In genomic region chr3:56776551-56776950, GRCh38 we compare ENCODE assay signal across 15 cellular contexts. TPM values are rescaled to one million over a fixed set of nuclear protein-coding genes. Genes with fewer than 3 reads are reported as not detected.
DNase-seq lines count a peak whose midpoint lies in the region; ATAC-seq and TF ChIP-seq lines count a peak whose summit lies in the region.
"Had no signal": no experiment of that assay in that cellular context is flagged by ENCODE, and none has a peak within 500 bp of the region (broad histone marks: within the 10 kb centered on the region; RNA-seq: fewer than 3 reads in every experiment).

No MANE protein-coding gene starts in this region.

- intact Hi-C loops in stomach (cut with DNase I; ENCODE audit: low total_unique reads), result no loop called here

- H3K4me1 ChIP-seq in stomach, result peaks cover 17 to 45% (median 37%) of the 10 kb centered on the region in 4 donors

- H3K4me3 Mint-ChIP-seq in activated T-cell treated with anti-CD3 and anti-CD28 coated beads, Interleukin-2, amount 50 U/mL, for 72 hours, result peak overlapping the region in 1 of 2 donors; percentile 70
- peak overlapping the region; percentile 35 for H3K4me3 Mint-ChIP-seq in activated naive CD8-positive, alpha-beta T cell treated with anti-CD3 and anti-CD28 coated beads, Interleukin-2, amount 10 ng/mL, durations not matched to agents 7 days and 5 days
- no peak overlapping the region for H3K4me3 Mint-ChIP-seq in mesothelial cell of epicardium
- H3K4me3 Mint-ChIP-seq: endodermal cell had no signal

- 41 to 64% (median 55%) methylated on average over 3 of the region's 3 CpGs for WGBS in stomach, 5 donors

- DNase-seq in activated T-cell treated with anti-CD3 and anti-CD28 coated beads, Interleukin-2, amount 50 U/mL, for 72 hours, result no peak
- DNase-seq in activated T-cell treated with anti-CD3 and anti-CD28 coated beads for 4 hours (no peak), mesothelial cell of epicardium (ENCODE audit: low spot score in 2 of 2, unreplicated experiment in 2 of 2) (no peak), stomach (no peak), NCI-H2081 (lab: John Stamatoyannopoulos, UW) (no peak)
- DNase-seq in activated naive CD8-positive, alpha-beta T cell treated with anti-CD3 and anti-CD28 coated beads, Interleukin-2, amount 10 ng/mL, durations not matched to agents 7 days and 5 days, result no peak
- DNase-seq: ACHN; activated CD4-positive, CD25-positive, alpha-beta regulatory T cell; activated T-cell treated with anti-CD3 and anti-CD28 coated beads, Interleukin-2, amount 50 U/mL, for 1 hour; endodermal cell; NCI-H1694 treated with DMSO at 0.1 percent for 48 hours; NCI-H526 treated with DMSO at 0.1 percent for 48 hours; PC-9 had no signal

- H3K27me3 ChIP-seq in stomach, result no peaks in the 10 kb centered on the region

- peaks cover 0 to 15% of the 10 kb centered on the region in 2 donors for H3K36me3 Mint-ChIP-seq in activated T-cell treated with anti-CD3 and anti-CD28 coated beads, Interleukin-2, amount 50 U/mL, for 72 hours (ENCODE audit: insufficient read depth in 2 of 2)
- H3K36me3 Mint-ChIP-seq in activated naive CD8-positive, alpha-beta T cell treated with anti-CD3 and anti-CD28 coated beads, Interleukin-2, amount 10 ng/mL, durations not matched to agents 7 days and 5 days, result peaks cover 54% of the 10 kb centered on the region
- peaks cover 14% of the 10 kb centered on the region for H3K36me3 Mint-ChIP-seq in mesothelial cell of epicardium

- no peaks in the 10 kb centered on the region for H3K9me3 ChIP-seq in stomach

- peak overlapping the region; percentile 84 for H3K27ac Mint-ChIP-seq in activated T-cell treated with anti-CD3 and anti-CD28 coated beads, Interleukin-2, amount 50 U/mL, for 72 hours
- H3K27ac Mint-ChIP-seq in activated naive CD8-positive, alpha-beta T cell treated with anti-CD3 and anti-CD28 coated beads, Interleukin-2, amount 10 ng/mL, durations not matched to agents 7 days and 5 days, result peak overlapping the region; percentile 53
- peak overlapping the region; percentile 82 for H3K27ac Mint-ChIP-seq in mesothelial cell of epicardium
- H3K27ac Mint-ChIP-seq: endodermal cell had no signal

- no peak for TF ChIP-seq POLR2A in stomach (IDR thresholded peaks at IDR 0.05)

- H3K4me3 ChIP-seq in stomach, result no peak overlapping the region
- H3K4me3 ChIP-seq: PC-9 had no signal

- H3K27ac ChIP-seq in stomach, result peak overlapping the region in 3 of 5 donors; percentile 18 to 75 (median 69)
- H3K27ac ChIP-seq: PC-9 had no signal

- POLR2A ChIA-PET in activated naive CD8-positive, alpha-beta T cell treated with anti-CD3 and anti-CD28 coated beads, Interleukin-2, amount 10 ng/mL, durations not matched to agents 7 days and 5 days (lab: Charles Lee), result interaction anchor here (1.1 to 1.8 kb wide), 5 partner anchors 12 to 71 kb away, joined by 3 to 7 read pairs (median 5); no protein-coding TSS in a partner anchor

- H3K4me1 Mint-ChIP-seq in activated T-cell treated with anti-CD3 and anti-CD28 coated beads, Interleukin-2, amount 50 U/mL, for 72 hours (ENCODE audit: low read depth), result peaks cover 92% of the 10 kb centered on the region
- H3K4me1 Mint-ChIP-seq in activated naive CD8-positive, alpha-beta T cell treated with anti-CD3 and anti-CD28 coated beads, Interleukin-2, amount 10 ng/mL, durations not matched to agents 7 days and 5 days, result peaks cover 68% of the 10 kb centered on the region
- H3K4me1 Mint-ChIP-seq in mesothelial cell of epicardium, result peaks cover 40% of the 10 kb centered on the region

- no peak for ATAC-seq in activated T-cell treated with anti-CD3 and anti-CD28 coated beads, Interleukin-2, amount 50 U/mL, for 72 hours (replicated peaks in 1 of 2)
- no peak for ATAC-seq in activated naive CD8-positive, alpha-beta T cell treated with anti-CD3 and anti-CD28 coated beads, Interleukin-2, amount 10 ng/mL, durations not matched to agents 7 days and 5 days (ENCODE audit: low read depth)
- no peak for ATAC-seq in GM21786 (IDR thresholded peaks at IDR 0.05; ENCODE audit: unreplicated experiment)
- no peak for ATAC-seq in activated CD4-positive, CD25-positive, alpha-beta regulatory T cell treated with anti-CD3 and anti-CD28 coated beads, Interleukin-2, amount 50 U/mL, for 24 hours

- TF ChIP-seq CTCF in mesothelial cell of epicardium (IDR thresholded peaks at IDR 0.05; ENCODE audit: unreplicated experiment) (no peak), stomach (IDR thresholded peaks at IDR 0.05) (no peak)

- H3K9me3 Mint-ChIP-seq in activated T-cell treated with anti-CD3 and anti-CD28 coated beads, Interleukin-2, amount 50 U/mL, for 72 hours, result peaks cover 0 to 4% of the 10 kb centered on the region in 2 donors
- no peaks in the 10 kb centered on the region for H3K9me3 Mint-ChIP-seq in activated naive CD8-positive, alpha-beta T cell treated with anti-CD3 and anti-CD28 coated beads, Interleukin-2, amount 10 ng/mL, durations not matched to agents 7 days and 5 days
- H3K9me3 Mint-ChIP-seq in mesothelial cell of epicardium, result no peaks in the 10 kb centered on the region
- H3K9me3 Mint-ChIP-seq: endodermal cell had no signal

- H3K36me3 ChIP-seq in stomach, result peaks cover 0 to 23% (median 19%) of the 10 kb centered on the region in 4 donors

- TF ChIP-seq EP300 in stomach (IDR thresholded peaks at IDR 0.05), result no peak

- H3K27me3 Mint-ChIP-seq in activated T-cell treated with anti-CD3 and anti-CD28 coated beads, Interleukin-2, amount 50 U/mL, for 72 hours (ENCODE audit: low read depth), result no peaks in the 10 kb centered on the region
- H3K27me3 Mint-ChIP-seq in activated naive CD8-positive, alpha-beta T cell treated with anti-CD3 and anti-CD28 coated beads, Interleukin-2, amount 10 ng/mL, durations not matched to agents 7 days and 5 days, result no peaks in the 10 kb centered on the region
- no peaks in the 10 kb centered on the region for H3K27me3 Mint-ChIP-seq in mesothelial cell of epicardium (ENCODE audit: low read depth)

RNA-seq across cellular contexts. Expression of gene ARHGEF3, which starts 25.2 kb away (rescaled TPM):
- total RNA-seq in activated T-cell treated with anti-CD3 and anti-CD28 coated beads, Interleukin-2, amount 50 U/mL, for 72 hours, result 10 to 100 TPM; 21.1 to 43.6 TPM
- total RNA-seq in activated naive CD8-positive, alpha-beta T cell treated with anti-CD3 and anti-CD28 coated beads, Interleukin-2, amount 10 ng/mL, durations not matched to agents 7 days and 5 days, result 100 to 1,000 TPM; 130 TPM
- total RNA-seq in mesothelial cell of epicardium (28.7 to 31.7 TPM (median 29.0 TPM) in 3 replicates), stomach (10 to 100 TPM in 4 of 5 donors, 1 to 10 TPM in 1; 6.2 to 23.8 (median 17.5) TPM)
- polyA plus RNA-seq in stomach, result 10 to 100 TPM in 1 of 3 donors, 1 to 10 TPM in 2; 8.2 to 12.7 (median 9.2) TPM
